Comparison of ENCODE assay signal across 10 cellular contexts in the genomic region with DNA sequence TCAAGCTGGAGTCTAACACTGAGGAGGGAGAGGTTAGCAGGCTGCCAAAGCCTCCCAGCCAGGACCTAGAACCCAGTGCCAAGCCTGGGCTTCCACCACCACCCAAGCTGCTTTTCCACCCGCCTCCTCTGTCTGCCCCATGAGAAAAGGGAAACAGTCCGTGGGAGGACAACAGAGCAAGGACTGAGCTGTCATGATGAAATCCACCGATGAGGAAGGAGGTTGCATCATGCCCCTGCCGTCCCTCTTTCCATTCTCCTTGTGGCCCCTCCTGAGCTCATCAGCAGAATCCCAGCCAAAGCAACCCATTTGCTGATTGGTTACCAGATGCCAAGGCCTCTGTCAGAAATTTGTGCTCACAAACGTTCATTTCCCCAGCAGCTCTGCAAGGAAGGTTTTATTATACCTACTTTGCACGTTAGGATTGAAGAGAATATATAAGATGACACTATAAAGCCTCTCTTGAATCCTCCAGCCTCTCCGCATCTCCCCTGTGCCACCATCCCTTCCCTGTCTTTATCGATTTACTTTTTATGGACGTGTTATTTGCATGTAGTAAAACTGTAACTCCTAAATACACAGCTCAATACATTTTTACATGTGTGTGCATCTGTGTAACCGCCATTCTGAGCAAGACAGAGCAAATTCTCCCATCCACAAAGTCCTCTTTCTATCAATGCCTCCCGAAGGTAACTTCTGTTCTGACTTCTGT. TPM values are rescaled to one million over a fixed set of nuclear protein-coding genes. Genes with fewer than 3 reads are reported as not detected.
DNase-seq lines count a peak whose midpoint lies in the region; ATAC-seq and TF ChIP-seq lines count a peak whose summit lies in the region.
"Had no signal": no experiment of that assay in that cellular context is flagged by ENCODE, and none has a peak within 500 bp of the region (broad histone marks: within the 10 kb centered on the region; RNA-seq: fewer than 3 reads in every experiment).

No MANE protein-coding gene starts in this region.

- no peak for TF ChIP-seq EP300 in sigmoid colon (IDR thresholded peaks at IDR 0.05)

- intact Hi-C loops in sigmoid colon (cut with DNase I), result no loop called here

- TF ChIP-seq POLR2A in sigmoid colon (IDR thresholded peaks at IDR 0.05), result no peak

- no peak overlapping the region for H3K4me3 ChIP-seq in H7 (ENCODE audit: insufficient read depth, low read depth, low read length)
- H3K4me3 ChIP-seq in fibroblast of villous mesenchyme (ENCODE audit: low read depth, low read length), result no peak overlapping the region
- H3K4me3 ChIP-seq in sigmoid colon, result no peak overlapping the region

- TF ChIP-seq CTCF in fibroblast of villous mesenchyme (IDR thresholded peaks at IDR 0.05; ENCODE audit: insufficient read depth, low read depth, low read length) (no peak), sigmoid colon (IDR thresholded peaks at IDR 0.05) (no peak)

- DNase-seq in H7, result peak; percentile 6
- DNase-seq in SKM-1 (lab: John Stamatoyannopoulos, UW; ENCODE audit: unreplicated experiment), result peak; percentile 59
- DNase-seq in fibroblast of villous mesenchyme (ENCODE audit: low read depth), result peak; percentile 54
- peak; percentile 74 for DNase-seq in sigmoid colon
- DNase-seq in DMS79 (lab: John Stamatoyannopoulos, UW), result no peak
- DNase-seq: stimulated activated naive B cell treated with anti-CD40 and anti-IgM and Interleukin-4, amounts not matched to agents 10 μg/mL and 1 μg/mL and 100 μg/mL, for 72 hours had no signal

- H3K36me3 ChIP-seq in H7 (replicated peaks; ENCODE audit: control insufficient read depth, insufficient read depth, low read length) (no peaks in the 10 kb centered on the region), sigmoid colon (no peaks in the 10 kb centered on the region)

- 25 to 54% methylated on average over 11 of the region's 11 CpGs for WGBS in sigmoid colon, 2 donors

- H3K27me3 ChIP-seq in H7 (ENCODE audit: control insufficient read depth, insufficient read depth, low read length) (no peaks in the 10 kb centered on the region), sigmoid colon (peaks cover 0 to under 1% (median 0%) of the 10 kb centered on the region in 3 donors)

- no peak overlapping the region for H3K27ac ChIP-seq in sigmoid colon

- no peaks in the 10 kb centered on the region for H3K4me1 ChIP-seq in sigmoid colon

- ATAC-seq in GM19395 (IDR thresholded peaks at IDR 0.05; ENCODE audit: unreplicated experiment), result no peak
- ATAC-seq in HG03439 (IDR thresholded peaks at IDR 0.05; ENCODE audit: unreplicated experiment), result no peak
- ATAC-seq in GM21526 (IDR thresholded peaks at IDR 0.05; ENCODE audit: low FRiP score, unreplicated experiment), result no peak
- ATAC-seq: stimulated activated naive B cell treated with anti-CD40 and anti-IgM and Interleukin-4, amounts not matched to agents 10 μg/mL and 1 μg/mL and 100 μg/mL, for 72 hours had no signal

- no peaks in the 10 kb centered on the region for H3K9me3 ChIP-seq in sigmoid colon

RNA-seq across cellular contexts. Expression of a gene that starts 6.3 kb away (rescaled TPM):
- 0.18 TPM in 1 of 2 replicates, not detected in the other for total RNA-seq in H7 (2014; rRNA removed; shearing (Covaris generic))
- not detected in 2 replicates for total RNA-seq in fibroblast of villous mesenchyme
- total RNA-seq in sigmoid colon, result 10 to 100 TPM in 1 of 4 donors, 1 to 10 TPM in 3; 1.9 to 26.6 (median 5.8) TPM
- polyA plus RNA-seq in sigmoid colon, result 100 to 1,000 TPM; 103 to 134 (median 103) TPM
- total RNA-seq: neural crest cell had no signal

RNA-seq across cellular contexts. Expression of a gene that starts 28.3 kb away (rescaled TPM):
- not detected in 2 replicates for total RNA-seq in H7 (2014; rRNA removed; shearing (Covaris generic))
- not detected in 2 replicates for total RNA-seq in fibroblast of villous mesenchyme
- not detected for total RNA-seq in sigmoid colon
- polyA plus RNA-seq in sigmoid colon, result not detected
- total RNA-seq: neural crest cell had no signal

RNA-seq across cellular contexts. Expression of a gene that starts 57.9 kb away (rescaled TPM):
- 0.26 and 0.28 TPM in 2 replicates for total RNA-seq in H7 (2014; rRNA removed; shearing (Covaris generic))
- not detected in 2 replicates for total RNA-seq in fibroblast of villous mesenchyme
- total RNA-seq in sigmoid colon, result not detected
- under 1 TPM in 1 of 3 donors, not detected in 2; 0.06 TPM for polyA plus RNA-seq in sigmoid colon
- total RNA-seq: neural crest cell had no signal
